Comparison of ENCODE assay signal across 10 cellular contexts in genomic region chr22:49983148-49984042, GRCh38. TPM values are rescaled to one million over a fixed set of nuclear protein-coding genes. Genes with fewer than 3 reads are reported as not detected.
DNase-seq lines count a peak whose midpoint lies in the region; ATAC-seq and TF ChIP-seq lines count a peak whose summit lies in the region.
"Had no signal": no experiment of that assay in that cellular context is flagged by ENCODE, and none has a peak within 500 bp of the region (broad histone marks: within the 10 kb centered on the region; RNA-seq: fewer than 3 reads in every experiment).

No MANE protein-coding gene starts in this region.

- no peaks in the 10 kb centered on the region for H3K36me3 ChIP-seq in gastrocnemius medialis

- no peaks in the 10 kb centered on the region for H3K9me3 ChIP-seq in gastrocnemius medialis

- H3K27ac ChIP-seq in gastrocnemius medialis = no peak overlapping the region

- DNase-seq in activated CD4-positive, alpha-beta T cell treated with anti-CD3 and anti-CD28 coated beads, Interleukin-2, amount 10 ng/mL, durations not matched to agents 24 days and 14 days = peak; percentile 73
- DNase-seq in left cardiac atrium (no peak), gastrocnemius medialis (no peak), NCI-H2107 treated with DMSO at 0.1 percent for 48 hours (lab: John Stamatoyannopoulos, UW; ENCODE audit: unreplicated experiment) (no peak), SIG-M5 (lab: John Stamatoyannopoulos, UW) (no peak)
- DNase-seq: NCI-H2029 had no signal

- H3K9me3 Mint-ChIP-seq in activated CD4-positive, alpha-beta T cell treated with anti-CD3 and anti-CD28 coated beads, Interleukin-2, amount 10 ng/mL, durations not matched to agents 24 days and 14 days = peaks cover 29% of the 10 kb centered on the region

- TF ChIP-seq POLR2A in gastrocnemius medialis (IDR thresholded peaks at IDR 0.05) = no peak

- intact Hi-C loops in activated CD4-positive, alpha-beta T cell treated with anti-CD3 and anti-CD28 coated beads, Interleukin-2, amount 10 ng/mL, durations not matched to agents 24 days and 14 days (cut with micrococcal nuclease) = no loop called here
- intact Hi-C loops in left cardiac atrium (cut with DNase I) = no loop called here
- intact Hi-C loops in gastrocnemius medialis (cut with DNase I; ENCODE audit: low total_unique reads) = no loop called here

- H3K4me3 ChIP-seq in gastrocnemius medialis = peak overlapping the region; percentile 29 to 51 (median 40)

- peaks cover 0 to 4% of the 10 kb centered on the region in 2 donors for H3K4me1 ChIP-seq in gastrocnemius medialis

- peaks cover 16% of the 10 kb centered on the region for H3K4me1 Mint-ChIP-seq in activated CD4-positive, alpha-beta T cell treated with anti-CD3 and anti-CD28 coated beads, Interleukin-2, amount 10 ng/mL, durations not matched to agents 24 days and 14 days

- TF ChIP-seq CTCF in GM12874 (IDR thresholded peaks at IDR 0.05; ENCODE audit: insufficient read depth, low read depth, low read length) = 0 out of 2 replicates have a peak, but pooled peaks have one; percentile 14
- TF ChIP-seq CTCF in gastrocnemius medialis (IDR thresholded peaks at IDR 0.05 in 4 of 5, conservative IDR thresholded peaks at IDR 0.05 in 1 of 5) = peak in 4 of 5 experiments; percentile 48 to 59 (median 54)

- peaks cover 29% of the 10 kb centered on the region for H3K36me3 Mint-ChIP-seq in activated CD4-positive, alpha-beta T cell treated with anti-CD3 and anti-CD28 coated beads, Interleukin-2, amount 10 ng/mL, durations not matched to agents 24 days and 14 days (ENCODE audit: low read depth)

- H3K27me3 ChIP-seq in gastrocnemius medialis = peaks cover 10 to 31% (median 26%) of the 10 kb centered on the region in 3 donors

- peaks cover 30% of the 10 kb centered on the region for H3K27me3 Mint-ChIP-seq in activated CD4-positive, alpha-beta T cell treated with anti-CD3 and anti-CD28 coated beads, Interleukin-2, amount 10 ng/mL, durations not matched to agents 24 days and 14 days

- in situ Hi-C loops in gastrocnemius medialis (cut with MboI; ENCODE audit: low sequenced_read_pairs in 4 of 4) = loop anchor here in 1 of 4 donors (10.0 kb wide), 1 partner anchor 49 kb away; no protein-coding TSS in a partner anchor

- H3K27ac Mint-ChIP-seq in activated CD4-positive, alpha-beta T cell treated with anti-CD3 and anti-CD28 coated beads, Interleukin-2, amount 10 ng/mL, durations not matched to agents 24 days and 14 days = no peak overlapping the region
- H3K27ac Mint-ChIP-seq: activated T-helper 2 cell treated with anti-CD3 and anti-CD28 coated beads, Interferon-gamma antibody, Interleukin-2, Interleukin-4, amounts not matched to agents 10 μg/mL and 5 μg/mL and 100 μg/mL, durations not matched to agents 14 hours and 24 hours and 36 hours had no signal

- peak; percentile 41 to 60 for ATAC-seq in left cardiac atrium
- no peak for ATAC-seq in gastrocnemius medialis
- no peak for ATAC-seq in GM19351 (IDR thresholded peaks at IDR 0.05; ENCODE audit: unreplicated experiment)

- H3K4me3 Mint-ChIP-seq in activated CD4-positive, alpha-beta T cell treated with anti-CD3 and anti-CD28 coated beads, Interleukin-2, amount 10 ng/mL, durations not matched to agents 24 days and 14 days = no peak overlapping the region

RNA-seq across cellular contexts. Expression of gene PIM3, which starts 22.8 kb away (rescaled TPM):
- total RNA-seq in activated CD4-positive, alpha-beta T cell treated with anti-CD3 and anti-CD28 coated beads, Interleukin-2, amount 10 ng/mL, durations not matched to agents 24 days and 14 days = 302 and 304 TPM in 2 replicates
- total RNA-seq in left cardiac atrium (10 to 100 TPM; 44.1 to 66.8 TPM), gastrocnemius medialis (100 to 1,000 TPM; 165 to 327 (median 188) TPM)

RNA-seq across cellular contexts. Expression of gene IL17REL, which starts 29.2 kb away (rescaled TPM):
- 0.09 and 0.14 TPM in 2 replicates for total RNA-seq in activated CD4-positive, alpha-beta T cell treated with anti-CD3 and anti-CD28 coated beads, Interleukin-2, amount 10 ng/mL, durations not matched to agents 24 days and 14 days
- not detected for total RNA-seq in left cardiac atrium
- not detected for total RNA-seq in gastrocnemius medialis
- total RNA-seq: activated T-helper 2 cell treated with anti-CD3 and anti-CD28 coated beads, Interferon-gamma antibody, Interleukin-2, Interleukin-4, amounts not matched to agents 10 μg/mL and 5 μg/mL and 100 μg/mL, durations not matched to agents 14 hours and 24 hours and 36 hours; lung microvascular endothelial cell had no signal

Comparison
In these comparisons a context has a peak if more than half of its experiments do, and no peak if none do; other contexts are left out.
1. ATAC-seq: peak in left cardiac atrium (2 of 2); none in gastrocnemius medialis (0 of 2) and GM19351 (single experiment).